Comparison of ENCODE assay signal across 18 cellular contexts in genomic region chr4:11618666-11619282, GRCh38.
DNase-seq lines count a peak whose midpoint lies in the region; ATAC-seq and TF ChIP-seq lines count a peak whose summit lies in the region.
"Had no signal": no experiment of that assay in that cellular context is flagged by ENCODE, and none has a peak within 500 bp of the region (broad histone marks: within the 10 kb centered on the region; RNA-seq: fewer than 3 reads in every experiment).

No MANE protein-coding gene starts in this region.

- H3K4me2 ChIP-seq in OCI-LY3 (ENCODE audit: low read length), result peak overlapping the region; percentile 41

- intact Hi-C loops in posterior vena cava (cut with DNase I), result no loop called here

- H3K27me3 Mint-ChIP-seq in stimulated activated memory B cell treated with anti-CD40 and anti-IgM and Interleukin-4, amounts not matched to agents 10 μg/mL and 1 μg/mL and 100 μg/mL, for 72 hours, result no peaks in the 10 kb centered on the region
- H3K27me3 Mint-ChIP-seq: activated naive CD4-positive, alpha-beta T cell treated with anti-CD3 and anti-CD28 coated beads, Interleukin-2, amount 50 U/mL, for 24 hours; CD4-positive, alpha-beta T cell had no signal

- no peak overlapping the region for H2AFZ ChIP-seq in OCI-LY3 (ENCODE audit: low read depth, low read length)

- peak overlapping the region; percentile 11 for H3K27ac ChIP-seq in OCI-LY3 (ENCODE audit: low read length)
- H3K27ac ChIP-seq: 22Rv1, RWPE1 had no signal

- no peaks in the 10 kb centered on the region for H3K9me3 ChIP-seq in OCI-LY3 (ENCODE audit: insufficient read depth, low read length)

- H3K36me3 Mint-ChIP-seq in stimulated activated memory B cell treated with anti-CD40 and anti-IgM and Interleukin-4, amounts not matched to agents 10 μg/mL and 1 μg/mL and 100 μg/mL, for 72 hours, result no peaks in the 10 kb centered on the region
- H3K36me3 Mint-ChIP-seq: activated naive CD4-positive, alpha-beta T cell treated with anti-CD3 and anti-CD28 coated beads, Interleukin-2, amount 50 U/mL, for 24 hours had no signal

- no peaks in the 10 kb centered on the region for H3K79me2 ChIP-seq in OCI-LY3 (ENCODE audit: low read length)

- H3K4me3 Mint-ChIP-seq in stimulated activated memory B cell treated with anti-CD40 and anti-IgM and Interleukin-4, amounts not matched to agents 10 μg/mL and 1 μg/mL and 100 μg/mL, for 72 hours, result no peak overlapping the region
- H3K4me3 Mint-ChIP-seq: activated naive CD4-positive, alpha-beta T cell treated with anti-CD3 and anti-CD28 coated beads, Interleukin-2, amount 50 U/mL, for 24 hours; CD4-positive, alpha-beta T cell had no signal

- DNase-seq in DMS53 (lab: John Stamatoyannopoulos, UW), result peak; percentile 34
- DNase-seq in DMS53 treated with DMSO at 0.1 percent for 48 hours (lab: John Stamatoyannopoulos, UW; ENCODE audit: unreplicated experiment), result no peak
- DNase-seq in kidney glomerular epithelial cell (lab: John Stamatoyannopoulos, UW), result peak; percentile 40
- no peak for DNase-seq in NCI-H2081 treated with DMSO at 0.1 percent for 48 hours (lab: John Stamatoyannopoulos, UW)
- no peak for DNase-seq in posterior vena cava (ENCODE audit: low spot score)
- DNase-seq: activated CD8-positive, alpha-beta memory T cell treated with anti-CD3 and anti-CD28 coated beads, Interleukin-2, amount 50 U/mL, for 48 hours; CD4-positive, alpha-beta T cell; effector CD8-positive, alpha-beta T cell; midbrain; NCI-H748 treated with DMSO at 0.1 percent for 48 hours; occipital lobe; T-helper 2 cell had no signal

- no peak overlapping the region for H3K9ac ChIP-seq in OCI-LY3 (ENCODE audit: low read length)

- no peaks in the 10 kb centered on the region for H4K20me1 ChIP-seq in OCI-LY3 (ENCODE audit: insufficient read depth, low read length)

- peaks cover 20% of the 10 kb centered on the region for H3K4me1 Mint-ChIP-seq in stimulated activated memory B cell treated with anti-CD40 and anti-IgM and Interleukin-4, amounts not matched to agents 10 μg/mL and 1 μg/mL and 100 μg/mL, for 72 hours
- H3K4me1 Mint-ChIP-seq: activated naive CD4-positive, alpha-beta T cell treated with anti-CD3 and anti-CD28 coated beads, Interleukin-2, amount 50 U/mL, for 24 hours had no signal

- peak overlapping the region; percentile 9 for H3K27ac Mint-ChIP-seq in stimulated activated memory B cell treated with anti-CD40 and anti-IgM and Interleukin-4, amounts not matched to agents 10 μg/mL and 1 μg/mL and 100 μg/mL, for 72 hours
- H3K27ac Mint-ChIP-seq: activated naive CD4-positive, alpha-beta T cell treated with anti-CD3 and anti-CD28 coated beads, Interleukin-2, amount 50 U/mL, for 24 hours; CD4-positive, alpha-beta T cell had no signal

- no peak overlapping the region for H3K4me3 ChIP-seq in OCI-LY3 (ENCODE audit: low read length)

- ATAC-seq in stimulated activated memory B cell treated with anti-CD40 and anti-IgM and Interleukin-4, amounts not matched to agents 10 μg/mL and 1 μg/mL and 100 μg/mL, for 72 hours, result peak; percentile 67
- ATAC-seq in HG03097 (IDR thresholded peaks at IDR 0.05; ENCODE audit: low FRiP score, unreplicated experiment), result no peak

- no peaks in the 10 kb centered on the region for H3K36me3 ChIP-seq in OCI-LY3 (replicated peaks; ENCODE audit: low read depth, low read length)

- H3K4me1 ChIP-seq in OCI-LY3 (ENCODE audit: low read length), result peaks cover 16% of the 10 kb centered on the region

- H3K9me3 Mint-ChIP-seq in stimulated activated memory B cell treated with anti-CD40 and anti-IgM and Interleukin-4, amounts not matched to agents 10 μg/mL and 1 μg/mL and 100 μg/mL, for 72 hours, result no peaks in the 10 kb centered on the region
- H3K9me3 Mint-ChIP-seq: activated naive CD4-positive, alpha-beta T cell treated with anti-CD3 and anti-CD28 coated beads, Interleukin-2, amount 50 U/mL, for 24 hours; CD4-positive, alpha-beta T cell had no signal

- TF ChIP-seq CTCF in OCI-LY3 (IDR thresholded peaks at IDR 0.05; ENCODE audit: low read depth, low read length), result no peak

- H3K27me3 ChIP-seq in OCI-LY3 (ENCODE audit: low read depth, low read length), result no peaks in the 10 kb centered on the region

Comparison
In these comparisons a context has a peak if more than half of its experiments do, and no peak if none do; other contexts are left out.
1. DNase-seq: peak in DMS53 (single experiment) and kidney glomerular epithelial cell (single experiment); none in DMS53 treated with DMSO at 0.1 percent for 48 hours (single experiment), NCI-H2081 treated with DMSO at 0.1 percent for 48 hours (single experiment) and posterior vena cava (single experiment).